ENCODE assay signal across 8 cellular contexts in the genomic region with DNA sequence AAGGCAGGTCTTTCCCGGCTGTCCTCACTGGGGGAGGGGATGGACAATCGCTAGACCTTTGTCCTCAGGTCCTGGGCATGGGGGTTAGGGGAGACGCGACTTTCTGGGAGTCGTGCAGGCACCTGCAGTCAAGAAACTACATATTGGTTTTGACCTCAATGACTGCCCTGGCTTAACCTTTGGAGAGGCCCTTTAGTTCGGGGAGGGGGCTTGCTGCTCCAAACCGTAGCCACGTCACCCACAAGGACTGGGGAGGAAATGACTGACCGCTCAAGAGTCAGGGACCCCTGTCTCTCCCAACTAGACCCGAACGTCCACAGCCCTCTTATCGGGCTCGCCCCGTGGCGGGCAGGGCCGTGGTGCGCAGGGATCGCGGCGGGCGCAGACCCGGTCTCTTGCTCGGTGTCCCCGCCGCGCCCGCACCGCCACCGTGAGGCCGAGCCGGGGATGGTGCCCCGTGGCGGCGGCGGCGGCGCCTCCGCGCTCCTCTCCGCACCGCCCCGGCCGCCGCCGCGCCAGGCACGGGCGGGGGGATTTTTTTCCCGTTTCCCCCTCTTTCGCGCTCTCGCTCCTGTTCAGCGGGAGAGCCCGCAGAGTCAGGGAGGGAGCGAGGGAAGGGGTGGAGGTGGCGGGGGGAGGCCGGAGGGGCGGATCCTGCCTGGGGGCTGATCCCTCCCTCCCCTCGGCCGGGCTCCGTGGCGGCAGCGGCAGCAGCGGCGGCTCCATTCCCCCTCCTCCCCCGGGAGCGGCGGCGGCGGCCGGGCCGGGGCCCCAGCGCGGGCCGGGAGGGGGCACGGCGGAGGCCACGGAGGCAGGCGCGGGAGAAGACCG. TPM values are rescaled to one million over a fixed set of nuclear protein-coding genes. Genes with fewer than 3 reads are reported as not detected.
DNase-seq lines count a peak whose midpoint lies in the region; ATAC-seq, FAIRE-seq and TF ChIP-seq lines count a peak whose summit lies in the region.

A gene (plus strand): TSS at position 696 of the 831 bp plus-strand sequence. CDS start 3,579 bp downstream, outside the sequence.

- in situ Hi-C loops in Caki2 (cut with HindIII; ENCODE audit: low pct_unique_long_range_greater_than_20kb, low sequenced_read_pairs): no loop called here
- in situ Hi-C loops in KBM-7 (cut with MboI; ENCODE audit: low pct_unique_long_range_greater_than_20kb, low sequenced_read_pairs): loop anchor here (10.0 kb wide), 1 partner anchor 71 kb away; no protein-coding TSS in a partner anchor

- H3K4me1 Mint-ChIP-seq in naive thymus-derived CD8-positive, alpha-beta T cell: peaks cover 20 to 50% (median 44%) of the 10 kb centered on the region in 4 donors
- H3K4me1 Mint-ChIP-seq in stimulated activated memory B cell treated with anti-CD40 and anti-IgM and Interleukin-4, amounts not matched to agents 10 μg/mL and 1 μg/mL and 100 μg/mL, for 72 hours: peaks cover 29% of the 10 kb centered on the region

- H3K27ac Mint-ChIP-seq in naive thymus-derived CD8-positive, alpha-beta T cell: peak within 1 kb of the TSS; percentile 89 to 97 (median 96)
- peak within 1 kb of the TSS; percentile 86 for H3K27ac Mint-ChIP-seq in stimulated activated memory B cell treated with anti-CD40 and anti-IgM and Interleukin-4, amounts not matched to agents 10 μg/mL and 1 μg/mL and 100 μg/mL, for 72 hours

- POLR2A ChIA-PET in naive thymus-derived CD8-positive, alpha-beta T cell (lab: Charles Lee): interaction anchor here (1.0 to 2.7 kb wide), 10 partner anchors 11 to 168 kb away, joined by 3 to 21 read pairs (median 6); a partner anchor contains a TSS

- peaks cover 0 to 7% (median 3%) of the 10 kb centered on the region in 3 donors for H3K36me3 Mint-ChIP-seq in naive thymus-derived CD8-positive, alpha-beta T cell
- peaks cover 17% of the 10 kb centered on the region for H3K36me3 Mint-ChIP-seq in stimulated activated memory B cell treated with anti-CD40 and anti-IgM and Interleukin-4, amounts not matched to agents 10 μg/mL and 1 μg/mL and 100 μg/mL, for 72 hours

- no peak for FAIRE-seq in RCC 7860 (lab: Jason Lieb, UNC)

- TF ChIP-seq CTCF in fibroblast of mammary gland (conservative IDR thresholded peaks at IDR 0.05; ENCODE audit: control insufficient read depth, insufficient read depth, low read depth, low read length): no peak

- peak; percentile 64 for ATAC-seq in GM21515 (IDR thresholded peaks at IDR 0.05; ENCODE audit: unreplicated experiment)
- peak; percentile 61 to 67 for ATAC-seq in naive thymus-derived CD8-positive, alpha-beta T cell
- ATAC-seq in stimulated activated memory B cell treated with anti-CD40 and anti-IgM and Interleukin-4, amounts not matched to agents 10 μg/mL and 1 μg/mL and 100 μg/mL, for 72 hours: peak; percentile 83

- H3K27me3 Mint-ChIP-seq in naive thymus-derived CD8-positive, alpha-beta T cell: no peaks in the 10 kb centered on the region
- no peaks in the 10 kb centered on the region for H3K27me3 Mint-ChIP-seq in stimulated activated memory B cell treated with anti-CD40 and anti-IgM and Interleukin-4, amounts not matched to agents 10 μg/mL and 1 μg/mL and 100 μg/mL, for 72 hours

- H3K4me3 Mint-ChIP-seq in naive thymus-derived CD8-positive, alpha-beta T cell: peak within 1 kb of the TSS; percentile 87 to 96 (median 91)
- peak within 1 kb of the TSS; percentile 91 for H3K4me3 Mint-ChIP-seq in stimulated activated memory B cell treated with anti-CD40 and anti-IgM and Interleukin-4, amounts not matched to agents 10 μg/mL and 1 μg/mL and 100 μg/mL, for 72 hours

- DNase-seq in Caki2 (ENCODE audit: low read depth) (peak; percentile 73), KBM-7 (peak; percentile 68), RCC 7860 (ENCODE audit: low spot score) (peak; percentile 45), fibroblast of mammary gland (ENCODE audit: low read depth) (peak; percentile 51)
- peak; percentile 51 to 60 for DNase-seq in activated T-helper 1 cell treated with anti-CD3 and anti-CD28 coated beads, Interleukin-2, amount 50 U/mL, for 16 hours (ENCODE audit: low read depth in 1 of 2, low spot score in 1 of 2)
- peak; percentile 57 to 83 (median 73) for DNase-seq in naive thymus-derived CD8-positive, alpha-beta T cell

- no peaks in the 10 kb centered on the region for H3K9me3 Mint-ChIP-seq in naive thymus-derived CD8-positive, alpha-beta T cell
- no peaks in the 10 kb centered on the region for H3K9me3 Mint-ChIP-seq in stimulated activated memory B cell treated with anti-CD40 and anti-IgM and Interleukin-4, amounts not matched to agents 10 μg/mL and 1 μg/mL and 100 μg/mL, for 72 hours

- peak within 1 kb of the TSS; percentile 59 for H3K4me3 ChIP-seq in fibroblast of mammary gland (ENCODE audit: control insufficient read depth, low read depth, low read length)

RNA-seq across cellular contexts. Expression of the gene that starts here (rescaled TPM):
- 8.9 and 14.9 TPM in 2 replicates for total RNA-seq in Caki2 (2014; rRNA removed; shearing (Covaris generic); ENCODE audit: low replicate concordance)
- total RNA-seq in naive thymus-derived CD8-positive, alpha-beta T cell: 10 to 100 TPM; 35.9 to 38.6 TPM
- 1 to 10 TPM; 3.5 to 8.4 (median 3.9) TPM for polyA plus RNA-seq in naive thymus-derived CD8-positive, alpha-beta T cell

Comparison
In these comparisons a context has a peak if more than half of its experiments do, and no peak if none do; other contexts are left out.
1. Peak in every context shown above with its lines: DNase-seq, ATAC-seq and H3K4me3 ChIP-seq.